In genomic region chr17:37608369-37609169, GRCh38 we compare ENCODE assay signal across 8 cellular contexts. TPM values are rescaled to one million over a fixed set of nuclear protein-coding genes. Genes with fewer than 3 reads are reported as not detected.
DNase-seq lines count a peak whose midpoint lies in the region; ATAC-seq and TF ChIP-seq lines count a peak whose summit lies in the region.

No MANE protein-coding gene starts in this region.

- H3F3A ChIP-seq in neural cell (ENCODE audit: insufficient read depth, low read length, poor library complexity, severe bottlenecking), result peaks cover 3% of the 10 kb centered on the region

- peak overlapping the region; percentile 74 for H3K4me3 Mint-ChIP-seq in activated CD4-positive, alpha-beta T cell treated with anti-CD3 and anti-CD28 coated beads, Interleukin-2, amount 10 ng/mL, durations not matched to agents 7 days and 5 days
- H3K4me3 Mint-ChIP-seq in activated T-cell treated with anti-CD3 and anti-CD28 coated beads, Interleukin-2, amount 50 U/mL, for 72 hours, result peak overlapping the region; percentile 80 to 96

- peak overlapping the region; percentile 63 for H3K4me2 ChIP-seq in neural cell (ENCODE audit: low read length)

- peaks cover 33% of the 10 kb centered on the region for H3K79me2 ChIP-seq in neural cell (replicated peaks; ENCODE audit: insufficient read depth, low read length)

- no peaks in the 10 kb centered on the region for H3K9me3 Mint-ChIP-seq in activated CD4-positive, alpha-beta T cell treated with anti-CD3 and anti-CD28 coated beads, Interleukin-2, amount 10 ng/mL, durations not matched to agents 7 days and 5 days
- no peaks in the 10 kb centered on the region for H3K9me3 Mint-ChIP-seq in activated T-cell treated with anti-CD3 and anti-CD28 coated beads, Interleukin-2, amount 50 U/mL, for 72 hours

- no peak for TF ChIP-seq RAD21 in neural cell (conservative IDR thresholded peaks at IDR 0.05)

- peaks cover 48% of the 10 kb centered on the region for H3K4me1 Mint-ChIP-seq in activated CD4-positive, alpha-beta T cell treated with anti-CD3 and anti-CD28 coated beads, Interleukin-2, amount 10 ng/mL, durations not matched to agents 7 days and 5 days
- H3K4me1 Mint-ChIP-seq in activated T-cell treated with anti-CD3 and anti-CD28 coated beads, Interleukin-2, amount 50 U/mL, for 72 hours (ENCODE audit: low read depth), result peaks cover 51% of the 10 kb centered on the region

- H3K9me2 ChIP-seq in neural cell (ENCODE audit: insufficient read depth, low read length), result no peaks in the 10 kb centered on the region

- H4K20me1 ChIP-seq in neural cell (ENCODE audit: insufficient read depth), result no peaks in the 10 kb centered on the region

- H3K9me3 ChIP-seq in neural cell (ENCODE audit: low read length), result no peaks in the 10 kb centered on the region

- POLR2A ChIA-PET in activated CD4-positive, alpha-beta T cell treated with anti-CD3 and anti-CD28 coated beads, Interleukin-2, amount 10 ng/mL, durations not matched to agents 7 days and 5 days (lab: Charles Lee), result interaction anchor here (0.6 kb wide), 1 partner anchor 28 kb away, joined by 5 read pairs; no protein-coding TSS in a partner anchor

- TF ChIP-seq CTCF in foreskin keratinocyte (conservative IDR thresholded peaks at IDR 0.05), result no peak
- no peak for TF ChIP-seq CTCF in neural cell (IDR thresholded peaks at IDR 0.05; ENCODE audit: poor library complexity, severe bottlenecking)

- peak overlapping the region; percentile 96 for H3K9ac ChIP-seq in neural cell (ENCODE audit: low read length)

- H3K27me3 Mint-ChIP-seq in activated CD4-positive, alpha-beta T cell treated with anti-CD3 and anti-CD28 coated beads, Interleukin-2, amount 10 ng/mL, durations not matched to agents 7 days and 5 days, result no peaks in the 10 kb centered on the region
- H3K27me3 Mint-ChIP-seq in activated T-cell treated with anti-CD3 and anti-CD28 coated beads, Interleukin-2, amount 50 U/mL, for 72 hours (ENCODE audit: low read depth), result no peaks in the 10 kb centered on the region

- no peak for TF ChIP-seq EP300 in neural cell (conservative IDR thresholded peaks at IDR 0.05; ENCODE audit: poor library complexity, severe bottlenecking)

- H3K27me3 ChIP-seq in foreskin keratinocyte (no peaks in the 10 kb centered on the region), neural cell (ENCODE audit: insufficient read depth, low read depth, low read length) (no peaks in the 10 kb centered on the region)

- no peaks in the 10 kb centered on the region for H3K36me3 ChIP-seq in neural cell (ENCODE audit: insufficient read depth, low read length)

- H3K36me3 Mint-ChIP-seq in activated CD4-positive, alpha-beta T cell treated with anti-CD3 and anti-CD28 coated beads, Interleukin-2, amount 10 ng/mL, durations not matched to agents 7 days and 5 days (ENCODE audit: low read depth), result peaks cover 37% of the 10 kb centered on the region
- H3K36me3 Mint-ChIP-seq in activated T-cell treated with anti-CD3 and anti-CD28 coated beads, Interleukin-2, amount 50 U/mL, for 72 hours (ENCODE audit: insufficient read depth in 2 of 2), result peaks cover 6 to 13% of the 10 kb centered on the region in 2 donors

- ATAC-seq in HG02840 (IDR thresholded peaks at IDR 0.05; ENCODE audit: low FRiP score, unreplicated experiment) (peak; percentile 28), foreskin keratinocyte (peak; percentile 16)
- peak; percentile 14 to 16 for ATAC-seq in activated T-cell treated with anti-CD3 and anti-CD28 coated beads, Interleukin-2, amount 50 U/mL, for 72 hours (replicated peaks in 1 of 2)

- H2AFZ ChIP-seq in neural cell (ENCODE audit: low read depth, low read length), result peak overlapping the region; percentile 43

- DNase-seq in activated CD4-positive, alpha-beta T cell treated with anti-CD3 and anti-CD28 coated beads, Interleukin-2, amount 10 ng/mL, durations not matched to agents 7 days and 5 days, result peak; percentile 17
- DNase-seq in activated CD4-positive, alpha-beta T cell treated with anti-CD3 and anti-CD28 coated beads, Interleukin-2, amount 50 U/mL, for 48 hours, result no peak
- DNase-seq in NCI-H2171 (lab: John Stamatoyannopoulos, UW), result peak; percentile 48
- DNase-seq in activated T-cell treated with anti-CD3 and anti-CD28 coated beads, Interleukin-2, amount 50 U/mL, for 72 hours, result no peak
- DNase-seq in foreskin keratinocyte, result no peak
- DNase-seq in NCI-H1694 treated with DMSO at 0.1 percent for 48 hours (lab: John Stamatoyannopoulos, UW), result no peak

- H3K4me3 ChIP-seq in neural cell (ENCODE audit: low read length), result peak overlapping the region; percentile 82

- CTCF ChIA-PET in activated CD4-positive, alpha-beta T cell treated with anti-CD3 and anti-CD28 coated beads, Interleukin-2, amount 10 ng/mL, durations not matched to agents 7 days and 5 days (lab: Charles Lee), result interaction anchor here (0.6 to 3.1 kb wide), 8 partner anchors 10 to 1015 kb away, joined by 3 to 15 read pairs (median 5); no protein-coding TSS in a partner anchor

- H3K4me1 ChIP-seq in foreskin keratinocyte, result peaks cover 17% of the 10 kb centered on the region

- H3K27ac ChIP-seq in foreskin keratinocyte (peak overlapping the region; percentile 60), neural cell (ENCODE audit: low read length) (peak overlapping the region; percentile 94)

- H3K27ac Mint-ChIP-seq in activated CD4-positive, alpha-beta T cell treated with anti-CD3 and anti-CD28 coated beads, Interleukin-2, amount 10 ng/mL, durations not matched to agents 7 days and 5 days, result peak overlapping the region; percentile 86
- peak overlapping the region; percentile 97 for H3K27ac Mint-ChIP-seq in activated T-cell treated with anti-CD3 and anti-CD28 coated beads, Interleukin-2, amount 50 U/mL, for 72 hours

TF ChIP-seq in neural cell, 6 proteins besides CTCF, POLR2A, EP300 and RAD21:
- TF ChIP-seq MXI1 (conservative IDR thresholded peaks at IDR 0.05; ENCODE audit: poor library complexity, severe bottlenecking) (no peak), TAF1 (IDR thresholded peaks at IDR 0.05; ENCODE audit: low read depth) (no peak), SMC3 (conservative IDR thresholded peaks at IDR 0.05; ENCODE audit: poor library complexity) (no peak), EZH2 (IDR thresholded peaks at IDR 0.05; ENCODE audit: borderline replicate concordance, insufficient read depth, low read length, poor library complexity, severe bottlenecking) (no peak), REST (IDR thresholded peaks at IDR 0.05; ENCODE audit: borderline replicate concordance) (no peak), POLR2AphosphoS5 (IDR thresholded peaks at IDR 0.05) (no peak)

RNA-seq across cellular contexts. Expression of gene SYNRG, which starts 0.6 kb away (rescaled TPM):
- 100 to 1,000 TPM; 106 to 111 TPM for total RNA-seq in activated CD4-positive, alpha-beta T cell treated with anti-CD3 and anti-CD28 coated beads, Interleukin-2, amount 10 ng/mL, durations not matched to agents 7 days and 5 days
- 10 to 100 TPM; 63.2 to 69.5 TPM for total RNA-seq in activated T-cell treated with anti-CD3 and anti-CD28 coated beads, Interleukin-2, amount 50 U/mL, for 72 hours
- 12.3 TPM in 2 replicates for total RNA-seq in foreskin keratinocyte
- polyA plus RNA-seq in foreskin keratinocyte (2.9 TPM in 2 replicates), neural cell (16.1 and 20.5 TPM in 2 replicates)
- polyA minus RNA-seq in neural cell, result 60.4 and 68.1 TPM in 2 replicates

RNA-seq across cellular contexts. Expression of gene DDX52, which starts 34.7 kb away (rescaled TPM):
- 10 to 100 TPM; 26.7 to 27.7 TPM for total RNA-seq in activated CD4-positive, alpha-beta T cell treated with anti-CD3 and anti-CD28 coated beads, Interleukin-2, amount 10 ng/mL, durations not matched to agents 7 days and 5 days
- total RNA-seq in activated T-cell treated with anti-CD3 and anti-CD28 coated beads, Interleukin-2, amount 50 U/mL, for 72 hours, result 10 to 100 TPM; 29.1 to 33.5 TPM
- total RNA-seq in foreskin keratinocyte, result 29.6 and 30.5 TPM in 2 replicates
- polyA plus RNA-seq in foreskin keratinocyte, result 13.0 and 14.9 TPM in 2 replicates
- polyA plus RNA-seq in neural cell, result 29.7 and 33.5 TPM in 2 replicates
- polyA minus RNA-seq in neural cell, result 43.8 and 50.7 TPM in 2 replicates

Comparison
In these comparisons a context has a peak if more than half of its experiments do, and no peak if none do; other contexts are left out.
1. DNase-seq: peak in activated CD4-positive, alpha-beta T cell treated with anti-CD3 and anti-CD28 coated beads, Interleukin-2, amount 10 ng/mL, durations not matched to agents 7 days and 5 days (single experiment) and NCI-H2171 (single experiment); none in activated CD4-positive, alpha-beta T cell treated with anti-CD3 and anti-CD28 coated beads, Interleukin-2, amount 50 U/mL, for 48 hours (0 of 2), activated T-cell treated with anti-CD3 and anti-CD28 coated beads, Interleukin-2, amount 50 U/mL, for 72 hours (0 of 2), foreskin keratinocyte (0 of 2) and NCI-H1694 treated with DMSO at 0.1 percent for 48 hours (single experiment).
2. Peak in every context shown above with its lines, with median percentiles within 50 percentile points of each other: ATAC-seq.